ENCODE assay signal across 7 cellular contexts in genomic region chr1:161119379-161120061, GRCh38. TPM values are rescaled to one million over a fixed set of nuclear protein-coding genes. Genes with fewer than 3 reads are reported as not detected.
A peak's percentile ranks its signal among the peaks of the same experiment; 100 is the strongest.
DNase-seq lines count a peak whose midpoint lies in the region; ATAC-seq, FAIRE-seq and TF ChIP-seq lines count a peak whose summit lies in the region.

No MANE protein-coding gene starts in this region.

- H3K9me3 Mint-ChIP-seq in T-helper 1 cell treated with Interleukin-12 subunit alpha and Interleukin-12 subunit beta and Interleukin-4 antibody, amounts not matched to agents 30 μg/mL and 1 μg/mL, for 36 hours = no peaks in the 10 kb centered on the region
- no peaks in the 10 kb centered on the region for H3K9me3 Mint-ChIP-seq in brain

- no peaks in the 10 kb centered on the region for H3K27me3 Mint-ChIP-seq in T-helper 1 cell treated with Interleukin-12 subunit alpha and Interleukin-12 subunit beta and Interleukin-4 antibody, amounts not matched to agents 30 μg/mL and 1 μg/mL, for 36 hours (ENCODE audit: low read depth)
- H3K27me3 Mint-ChIP-seq in brain = peaks cover 12% of the 10 kb centered on the region

- peak; percentile 47 for ATAC-seq in HG03460 (IDR thresholded peaks at IDR 0.05; ENCODE audit: unreplicated experiment)

- peaks cover 36% of the 10 kb centered on the region for H3K4me1 Mint-ChIP-seq in T-helper 1 cell treated with Interleukin-12 subunit alpha and Interleukin-12 subunit beta and Interleukin-4 antibody, amounts not matched to agents 30 μg/mL and 1 μg/mL, for 36 hours (ENCODE audit: low read depth)
- peaks cover 56% of the 10 kb centered on the region for H3K4me1 Mint-ChIP-seq in brain

- TF ChIP-seq CTCF in brain (conservative IDR thresholded peaks at IDR 0.05) = peak in 1 of 2 experiments; percentile 56

- FAIRE-seq in GM18507 (lab: Jason Lieb, UNC) = peak; percentile 86

- peak overlapping the region; percentile 98 for H3K27ac Mint-ChIP-seq in T-helper 1 cell treated with Interleukin-12 subunit alpha and Interleukin-12 subunit beta and Interleukin-4 antibody, amounts not matched to agents 30 μg/mL and 1 μg/mL, for 36 hours
- peak overlapping the region; percentile 94 to 98 (median 96) for H3K27ac Mint-ChIP-seq in brain

- DNase-seq in GM18507 (ENCODE audit: extremely low spot score, insufficient read length, low read depth) (peak; percentile 57), kidney glomerular epithelial cell (lab: John Stamatoyannopoulos, UW) (peak; percentile 58), medulla oblongata (ENCODE audit: extremely low spot score) (no peak)
- peak in 2 of 3 donors; percentile 15 to 41 for DNase-seq in stimulated activated CD4-positive, alpha-beta T cell treated with anti-CD3 and anti-CD28 coated beads, TNF-alpha, amount 100 ng/mL, for 1 hour (ENCODE audit: low read depth in 3 of 3, low spot score in 1 of 3)

- H3K36me3 Mint-ChIP-seq in T-helper 1 cell treated with Interleukin-12 subunit alpha and Interleukin-12 subunit beta and Interleukin-4 antibody, amounts not matched to agents 30 μg/mL and 1 μg/mL, for 36 hours (ENCODE audit: low read depth) = peaks cover 38% of the 10 kb centered on the region
- H3K36me3 Mint-ChIP-seq in brain = peaks cover 52% of the 10 kb centered on the region

- peak overlapping the region; percentile 91 for H3K4me3 Mint-ChIP-seq in T-helper 1 cell treated with Interleukin-12 subunit alpha and Interleukin-12 subunit beta and Interleukin-4 antibody, amounts not matched to agents 30 μg/mL and 1 μg/mL, for 36 hours
- peak overlapping the region; percentile 97 to 99 (median 98) for H3K4me3 Mint-ChIP-seq in brain

RNA-seq across cellular contexts. Expression of gene NIT1, which starts 1.6 kb away (rescaled TPM):
- polyA plus RNA-seq in brain (ENCODE audit: insufficient read depth, low read depth, low replicate concordance) = 40.7 TPM

RNA-seq across cellular contexts. Expression of gene PFDN2, which starts 1.7 kb away (rescaled TPM):
- polyA plus RNA-seq in brain (ENCODE audit: insufficient read depth, low read depth, low replicate concordance) = 194 TPM

RNA-seq across cellular contexts. Expression of gene DEDD, which starts 12.9 kb away (rescaled TPM):
- polyA plus RNA-seq in brain (ENCODE audit: insufficient read depth, low read depth, low replicate concordance) = 42.0 TPM

RNA-seq across cellular contexts. Expression of gene KLHDC9, which starts 21.4 kb away (rescaled TPM):
- polyA plus RNA-seq in brain (ENCODE audit: insufficient read depth, low read depth, low replicate concordance) = 27.7 TPM

RNA-seq across cellular contexts. Expression of gene NECTIN4, which starts 30.2 kb away (rescaled TPM):
- polyA plus RNA-seq in brain (ENCODE audit: insufficient read depth, low read depth, low replicate concordance) = not detected
